ENCODE assay signal across 1 cellular context in the genomic region with DNA sequence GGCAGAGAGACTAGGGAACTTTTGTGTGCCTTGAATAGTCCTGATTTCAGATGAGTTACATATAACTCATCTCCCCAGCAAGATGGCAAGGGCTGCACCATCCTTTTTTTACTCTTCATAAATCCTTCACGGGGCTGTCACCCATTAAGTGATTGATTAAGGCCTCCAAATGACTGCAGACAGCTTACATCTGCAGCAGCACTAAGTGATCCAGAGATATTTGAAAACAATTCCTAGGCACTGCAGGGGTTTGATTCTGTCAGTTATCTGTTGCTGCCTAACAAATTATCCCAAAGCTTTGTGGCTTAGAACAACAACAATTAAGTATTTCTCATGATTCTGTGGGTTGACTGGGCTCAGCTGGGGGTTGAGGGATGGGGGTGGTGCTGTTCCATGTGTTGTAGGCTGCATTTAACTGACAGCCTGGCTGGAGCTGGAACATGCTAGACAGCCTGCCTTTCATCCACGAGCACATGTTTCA.
TF ChIP-seq lines count a peak whose summit lies in the region.

No MANE protein-coding gene starts in this region.

TF ChIP-seq in HEK293, 187 proteins besides CTCF, POLR2A, EP300 and RAD21 (continued from another document and continues in another):
- TF ChIP-seq, protein P1, sequence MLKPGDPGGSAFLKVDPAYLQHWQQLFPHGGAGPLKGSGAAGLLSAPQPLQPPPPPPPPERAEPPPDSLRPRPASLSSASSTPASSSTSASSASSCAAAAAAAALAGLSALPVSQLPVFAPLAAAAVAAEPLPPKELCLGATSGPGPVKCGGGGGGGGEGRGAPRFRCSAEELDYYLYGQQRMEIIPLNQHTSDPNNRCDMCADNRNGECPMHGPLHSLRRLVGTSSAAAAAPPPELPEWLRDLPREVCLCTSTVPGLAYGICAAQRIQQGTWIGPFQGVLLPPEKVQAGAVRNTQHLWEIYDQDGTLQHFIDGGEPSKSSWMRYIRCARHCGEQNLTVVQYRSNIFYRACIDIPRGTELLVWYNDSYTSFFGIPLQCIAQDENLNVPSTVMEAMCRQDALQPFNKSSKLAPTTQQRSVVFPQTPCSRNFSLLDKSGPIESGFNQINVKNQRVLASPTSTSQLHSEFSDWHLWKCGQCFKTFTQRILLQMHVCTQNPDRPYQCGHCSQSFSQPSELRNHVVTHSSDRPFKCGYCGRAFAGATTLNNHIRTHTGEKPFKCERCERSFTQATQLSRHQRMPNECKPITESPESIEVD (tag by site-specific recombination; IDR thresholded peaks at IDR 0.05), result peak; percentile 96
- TF ChIP-seq, protein P2, sequence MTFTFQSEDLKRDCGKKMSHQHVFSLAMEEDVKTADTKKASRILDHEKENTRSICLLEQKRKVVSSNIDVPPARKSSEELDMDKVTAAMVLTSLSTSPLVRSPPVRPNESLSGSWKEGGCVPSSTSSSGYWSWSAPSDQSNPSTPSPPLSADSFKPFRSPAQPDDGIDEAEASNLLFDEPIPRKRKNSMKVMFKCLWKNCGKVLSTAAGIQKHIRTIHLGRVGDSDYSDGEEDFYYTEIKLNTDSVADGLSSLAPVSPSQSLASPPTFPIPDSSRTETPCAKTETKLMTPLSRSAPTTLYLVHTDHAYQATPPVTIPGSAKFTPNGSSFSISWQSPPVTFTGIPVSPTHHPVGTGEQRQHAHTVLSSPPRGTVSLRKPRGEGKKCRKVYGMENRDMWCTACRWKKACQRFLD (tag by site-specific recombination; IDR thresholded peaks at IDR 0.05), result no peak
- TF ChIP-seq, protein P3, sequence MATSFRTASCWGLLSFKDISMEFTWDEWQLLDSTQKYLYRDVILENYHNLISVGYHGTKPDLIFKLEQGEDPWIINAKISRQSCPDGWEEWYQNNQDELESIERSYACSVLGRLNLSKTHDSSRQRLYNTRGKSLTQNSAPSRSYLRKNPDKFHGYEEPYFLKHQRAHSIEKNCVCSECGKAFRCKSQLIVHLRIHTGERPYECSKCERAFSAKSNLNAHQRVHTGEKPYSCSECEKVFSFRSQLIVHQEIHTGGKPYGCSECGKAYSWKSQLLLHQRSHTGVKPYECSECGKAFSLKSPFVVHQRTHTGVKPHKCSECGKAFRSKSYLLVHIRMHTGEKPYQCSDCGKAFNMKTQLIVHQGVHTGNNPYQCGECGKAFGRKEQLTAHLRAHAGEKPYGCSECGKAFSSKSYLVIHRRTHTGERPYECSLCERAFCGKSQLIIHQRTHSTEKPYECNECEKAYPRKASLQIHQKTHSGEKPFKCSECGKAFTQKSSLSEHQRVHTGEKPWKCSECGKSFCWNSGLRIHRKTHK (tag by site-specific recombination; IDR thresholded peaks at IDR 0.05), result no peak
- TF ChIP-seq ZNF629 (tag by site-specific recombination; IDR thresholded peaks at IDR 0.05) (peak; percentile 60), ZNF670 (tag by site-specific recombination; IDR thresholded peaks at IDR 0.05; ENCODE audit: low read depth) (no peak), ZNF529 (tag by site-specific recombination; IDR thresholded peaks at IDR 0.05; ENCODE audit: insufficient replicate concordance) (no peak), ZNF302 (tag by site-specific recombination; IDR thresholded peaks at IDR 0.05; ENCODE audit: low read depth) (no peak), SCRT2 (tag by site-specific recombination; IDR thresholded peaks at IDR 0.05) (peak; percentile 92), ZNF239 (tag by site-specific recombination; IDR thresholded peaks at IDR 0.05) (no peak), ZBTB1 (tag by site-specific recombination; IDR thresholded peaks at IDR 0.05) (no peak), ZNF175 (tag by site-specific recombination; IDR thresholded peaks at IDR 0.05) (no peak), ZNF549 (tag by site-specific recombination; IDR thresholded peaks at IDR 0.05) (no peak), ZNF24 (tag by site-specific recombination; IDR thresholded peaks at IDR 0.05) (peak; percentile 80), ZBTB8A (tag by site-specific recombination; IDR thresholded peaks at IDR 0.05) (peak; percentile 37), ZNF48 (tag by site-specific recombination; IDR thresholded peaks at IDR 0.05) (no peak), ZNF585B (tag by site-specific recombination; IDR thresholded peaks at IDR 0.05) (no peak), HOXC10 (CRISPR knock-in tag; IDR thresholded peaks at IDR 0.05) (no peak), ZNF791 (tag by site-specific recombination; IDR thresholded peaks at IDR 0.05) (no peak), ZNF621 (tag by site-specific recombination; IDR thresholded peaks at IDR 0.05) (no peak), ZNF266 (tag by site-specific recombination; IDR thresholded peaks at IDR 0.05; ENCODE audit: low read depth) (no peak), KLF1 (tag by site-specific recombination; IDR thresholded peaks at IDR 0.05) (no peak), ZFP69B (tag by site-specific recombination; IDR thresholded peaks at IDR 0.05) (no peak), IKZF3 (tag by site-specific recombination; IDR thresholded peaks at IDR 0.05) (peak; percentile 76), ZNF560 (tag by site-specific recombination; IDR thresholded peaks at IDR 0.05; ENCODE audit: borderline replicate concordance) (no peak), ZNF501 (tag by site-specific recombination; IDR thresholded peaks at IDR 0.05) (no peak), ZFP41 (tag by site-specific recombination; IDR thresholded peaks at IDR 0.05; ENCODE audit: borderline replicate concordance) (no peak), ZNF37A (tag by site-specific recombination; IDR thresholded peaks at IDR 0.05) (no peak), SETDB1 (IDR thresholded peaks at IDR 0.05; ENCODE audit: insufficient read length, low read length) (no peak), ZNF433 (tag by site-specific recombination; IDR thresholded peaks at IDR 0.05; ENCODE audit: low read depth) (no peak), KLF10 (tag by site-specific recombination; IDR thresholded peaks at IDR 0.05) (peak; percentile 63), ZNF624 (tag by site-specific recombination; IDR thresholded peaks at IDR 0.05) (no peak), ZNF558 (tag by site-specific recombination; IDR thresholded peaks at IDR 0.05) (no peak), ZNF114 (tag by site-specific recombination; IDR thresholded peaks at IDR 0.05) (no peak), GLI4 (tag by site-specific recombination; IDR thresholded peaks at IDR 0.05) (no peak)
- TF ChIP-seq, protein P4, sequence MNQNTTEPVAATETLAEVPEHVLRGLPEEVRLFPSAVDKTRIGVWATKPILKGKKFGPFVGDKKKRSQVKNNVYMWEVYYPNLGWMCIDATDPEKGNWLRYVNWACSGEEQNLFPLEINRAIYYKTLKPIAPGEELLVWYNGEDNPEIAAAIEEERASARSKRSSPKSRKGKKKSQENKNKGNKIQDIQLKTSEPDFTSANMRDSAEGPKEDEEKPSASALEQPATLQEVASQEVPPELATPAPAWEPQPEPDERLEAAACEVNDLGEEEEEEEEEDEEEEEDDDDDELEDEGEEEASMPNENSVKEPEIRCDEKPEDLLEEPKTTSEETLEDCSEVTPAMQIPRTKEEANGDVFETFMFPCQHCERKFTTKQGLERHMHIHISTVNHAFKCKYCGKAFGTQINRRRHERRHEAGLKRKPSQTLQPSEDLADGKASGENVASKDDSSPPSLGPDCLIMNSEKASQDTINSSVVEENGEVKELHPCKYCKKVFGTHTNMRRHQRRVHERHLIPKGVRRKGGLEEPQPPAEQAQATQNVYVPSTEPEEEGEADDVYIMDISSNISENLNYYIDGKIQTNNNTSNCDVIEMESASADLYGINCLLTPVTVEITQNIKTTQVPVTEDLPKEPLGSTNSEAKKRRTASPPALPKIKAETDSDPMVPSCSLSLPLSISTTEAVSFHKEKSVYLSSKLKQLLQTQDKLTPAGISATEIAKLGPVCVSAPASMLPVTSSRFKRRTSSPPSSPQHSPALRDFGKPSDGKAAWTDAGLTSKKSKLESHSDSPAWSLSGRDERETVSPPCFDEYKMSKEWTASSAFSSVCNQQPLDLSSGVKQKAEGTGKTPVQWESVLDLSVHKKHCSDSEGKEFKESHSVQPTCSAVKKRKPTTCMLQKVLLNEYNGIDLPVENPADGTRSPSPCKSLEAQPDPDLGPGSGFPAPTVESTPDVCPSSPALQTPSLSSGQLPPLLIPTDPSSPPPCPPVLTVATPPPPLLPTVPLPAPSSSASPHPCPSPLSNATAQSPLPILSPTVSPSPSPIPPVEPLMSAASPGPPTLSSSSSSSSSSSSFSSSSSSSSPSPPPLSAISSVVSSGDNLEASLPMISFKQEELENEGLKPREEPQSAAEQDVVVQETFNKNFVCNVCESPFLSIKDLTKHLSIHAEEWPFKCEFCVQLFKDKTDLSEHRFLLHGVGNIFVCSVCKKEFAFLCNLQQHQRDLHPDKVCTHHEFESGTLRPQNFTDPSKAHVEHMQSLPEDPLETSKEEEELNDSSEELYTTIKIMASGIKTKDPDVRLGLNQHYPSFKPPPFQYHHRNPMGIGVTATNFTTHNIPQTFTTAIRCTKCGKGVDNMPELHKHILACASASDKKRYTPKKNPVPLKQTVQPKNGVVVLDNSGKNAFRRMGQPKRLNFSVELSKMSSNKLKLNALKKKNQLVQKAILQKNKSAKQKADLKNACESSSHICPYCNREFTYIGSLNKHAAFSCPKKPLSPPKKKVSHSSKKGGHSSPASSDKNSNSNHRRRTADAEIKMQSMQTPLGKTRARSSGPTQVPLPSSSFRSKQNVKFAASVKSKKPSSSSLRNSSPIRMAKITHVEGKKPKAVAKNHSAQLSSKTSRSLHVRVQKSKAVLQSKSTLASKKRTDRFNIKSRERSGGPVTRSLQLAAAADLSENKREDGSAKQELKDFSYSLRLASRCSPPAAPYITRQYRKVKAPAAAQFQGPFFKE (tag by site-specific recombination; IDR thresholded peaks at IDR 0.05; ENCODE audit: borderline replicate concordance), result no peak
- TF ChIP-seq, protein P5, sequence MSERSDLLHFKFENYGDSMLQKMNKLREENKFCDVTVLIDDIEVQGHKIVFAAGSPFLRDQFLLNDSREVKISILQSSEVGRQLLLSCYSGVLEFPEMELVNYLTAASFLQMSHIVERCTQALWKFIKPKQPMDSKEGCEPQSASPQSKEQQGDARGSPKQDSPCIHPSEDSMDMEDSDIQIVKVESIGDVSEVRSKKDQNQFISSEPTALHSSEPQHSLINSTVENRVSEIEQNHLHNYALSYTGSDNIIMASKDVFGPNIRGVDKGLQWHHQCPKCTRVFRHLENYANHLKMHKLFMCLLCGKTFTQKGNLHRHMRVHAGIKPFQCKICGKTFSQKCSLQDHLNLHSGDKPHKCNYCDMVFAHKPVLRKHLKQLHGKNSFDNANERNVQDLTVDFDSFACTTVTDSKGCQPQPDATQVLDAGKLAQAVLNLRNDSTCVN (tag by site-specific recombination; optimal IDR thresholded peaks at IDR 0.05), result no peak
- TF ChIP-seq, protein P6, sequence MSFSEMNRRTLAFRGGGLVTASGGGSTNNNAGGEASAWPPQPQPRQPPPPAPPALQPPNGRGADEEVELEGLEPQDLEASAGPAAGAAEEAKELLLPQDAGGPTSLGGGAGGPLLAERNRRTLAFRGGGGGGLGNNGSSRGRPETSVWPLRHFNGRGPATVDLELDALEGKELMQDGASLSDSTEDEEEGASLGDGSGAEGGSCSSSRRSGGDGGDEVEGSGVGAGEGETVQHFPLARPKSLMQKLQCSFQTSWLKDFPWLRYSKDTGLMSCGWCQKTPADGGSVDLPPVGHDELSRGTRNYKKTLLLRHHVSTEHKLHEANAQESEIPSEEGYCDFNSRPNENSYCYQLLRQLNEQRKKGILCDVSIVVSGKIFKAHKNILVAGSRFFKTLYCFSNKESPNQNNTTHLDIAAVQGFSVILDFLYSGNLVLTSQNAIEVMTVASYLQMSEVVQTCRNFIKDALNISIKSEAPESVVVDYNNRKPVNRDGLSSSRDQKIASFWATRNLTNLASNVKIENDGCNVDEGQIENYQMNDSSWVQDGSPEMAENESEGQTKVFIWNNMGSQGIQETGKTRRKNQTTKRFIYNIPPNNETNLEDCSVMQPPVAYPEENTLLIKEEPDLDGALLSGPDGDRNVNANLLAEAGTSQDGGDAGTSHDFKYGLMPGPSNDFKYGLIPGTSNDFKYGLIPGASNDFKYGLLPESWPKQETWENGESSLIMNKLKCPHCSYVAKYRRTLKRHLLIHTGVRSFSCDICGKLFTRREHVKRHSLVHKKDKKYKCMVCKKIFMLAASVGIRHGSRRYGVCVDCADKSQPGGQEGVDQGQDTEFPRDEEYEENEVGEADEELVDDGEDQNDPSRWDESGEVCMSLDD (tag by site-specific recombination; IDR thresholded peaks at IDR 0.05), result no peak
- TF ChIP-seq, protein P7, sequence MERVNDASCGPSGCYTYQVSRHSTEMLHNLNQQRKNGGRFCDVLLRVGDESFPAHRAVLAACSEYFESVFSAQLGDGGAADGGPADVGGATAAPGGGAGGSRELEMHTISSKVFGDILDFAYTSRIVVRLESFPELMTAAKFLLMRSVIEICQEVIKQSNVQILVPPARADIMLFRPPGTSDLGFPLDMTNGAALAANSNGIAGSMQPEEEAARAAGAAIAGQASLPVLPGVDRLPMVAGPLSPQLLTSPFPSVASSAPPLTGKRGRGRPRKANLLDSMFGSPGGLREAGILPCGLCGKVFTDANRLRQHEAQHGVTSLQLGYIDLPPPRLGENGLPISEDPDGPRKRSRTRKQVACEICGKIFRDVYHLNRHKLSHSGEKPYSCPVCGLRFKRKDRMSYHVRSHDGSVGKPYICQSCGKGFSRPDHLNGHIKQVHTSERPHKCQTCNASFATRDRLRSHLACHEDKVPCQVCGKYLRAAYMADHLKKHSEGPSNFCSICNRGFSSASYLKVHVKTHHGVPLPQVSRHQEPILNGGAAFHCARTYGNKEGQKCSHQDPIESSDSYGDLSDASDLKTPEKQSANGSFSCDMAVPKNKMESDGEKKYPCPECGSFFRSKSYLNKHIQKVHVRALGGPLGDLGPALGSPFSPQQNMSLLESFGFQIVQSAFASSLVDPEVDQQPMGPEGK (tag by site-specific recombination; IDR thresholded peaks at IDR 0.05), result 0 out of 2 replicates have a peak, but pooled peaks have one; percentile 44
- TF ChIP-seq, protein P8, sequence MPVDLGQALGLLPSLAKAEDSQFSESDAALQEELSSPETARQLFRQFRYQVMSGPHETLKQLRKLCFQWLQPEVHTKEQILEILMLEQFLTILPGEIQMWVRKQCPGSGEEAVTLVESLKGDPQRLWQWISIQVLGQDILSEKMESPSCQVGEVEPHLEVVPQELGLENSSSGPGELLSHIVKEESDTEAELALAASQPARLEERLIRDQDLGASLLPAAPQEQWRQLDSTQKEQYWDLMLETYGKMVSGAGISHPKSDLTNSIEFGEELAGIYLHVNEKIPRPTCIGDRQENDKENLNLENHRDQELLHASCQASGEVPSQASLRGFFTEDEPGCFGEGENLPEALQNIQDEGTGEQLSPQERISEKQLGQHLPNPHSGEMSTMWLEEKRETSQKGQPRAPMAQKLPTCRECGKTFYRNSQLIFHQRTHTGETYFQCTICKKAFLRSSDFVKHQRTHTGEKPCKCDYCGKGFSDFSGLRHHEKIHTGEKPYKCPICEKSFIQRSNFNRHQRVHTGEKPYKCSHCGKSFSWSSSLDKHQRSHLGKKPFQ (tag by site-specific recombination; IDR thresholded peaks at IDR 0.05), result 0 out of 2 replicates have a peak, but pooled peaks have one; percentile 51
- TF ChIP-seq, protein P9, sequence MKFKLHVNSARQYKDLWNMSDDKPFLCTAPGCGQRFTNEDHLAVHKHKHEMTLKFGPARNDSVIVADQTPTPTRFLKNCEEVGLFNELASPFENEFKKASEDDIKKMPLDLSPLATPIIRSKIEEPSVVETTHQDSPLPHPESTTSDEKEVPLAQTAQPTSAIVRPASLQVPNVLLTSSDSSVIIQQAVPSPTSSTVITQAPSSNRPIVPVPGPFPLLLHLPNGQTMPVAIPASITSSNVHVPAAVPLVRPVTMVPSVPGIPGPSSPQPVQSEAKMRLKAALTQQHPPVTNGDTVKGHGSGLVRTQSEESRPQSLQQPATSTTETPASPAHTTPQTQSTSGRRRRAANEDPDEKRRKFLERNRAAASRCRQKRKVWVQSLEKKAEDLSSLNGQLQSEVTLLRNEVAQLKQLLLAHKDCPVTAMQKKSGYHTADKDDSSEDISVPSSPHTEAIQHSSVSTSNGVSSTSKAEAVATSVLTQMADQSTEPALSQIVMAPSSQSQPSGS (tag by site-specific recombination; IDR thresholded peaks at IDR 0.05; ENCODE audit: low read depth), result no peak
